Comparison of ENCODE assay signal across 10 cellular contexts in genomic region chr11:128507936-128508335, GRCh38.
DNase-seq lines count a peak whose midpoint lies in the region; ATAC-seq and TF ChIP-seq lines count a peak whose summit lies in the region.
"Had no signal": no experiment of that assay in that cellular context is flagged by ENCODE, and none has a peak within 500 bp of the region (broad histone marks: within the 10 kb centered on the region; RNA-seq: fewer than 3 reads in every experiment).

No MANE protein-coding gene starts in this region.

- ATAC-seq in GM19372 (IDR thresholded peaks at IDR 0.05; ENCODE audit: low read depth, unreplicated experiment) (peak; percentile 36), heart left ventricle (no peak), HG03521 (IDR thresholded peaks at IDR 0.05; ENCODE audit: unreplicated experiment) (no peak)

- TF ChIP-seq CTCF in heart left ventricle (IDR thresholded peaks at IDR 0.05) = no peak

- H3K4me3 ChIP-seq in heart left ventricle = peak overlapping the region in 10 of 12 donors; percentile 17 to 47 (median 37)
- peak overlapping the region in 2 of 7 experiments; percentile 13 to 21 for H3K4me3 ChIP-seq in skin epidermis

- no peaks in the 10 kb centered on the region for H3K9me3 ChIP-seq in heart left ventricle

- no peaks in the 10 kb centered on the region for H3K27me3 Mint-ChIP-seq in activated CD4-positive, alpha-beta memory T cell treated with anti-CD3 and anti-CD28 coated beads for 36 hours

- intact Hi-C loops in activated CD4-positive, alpha-beta memory T cell treated with anti-CD3 and anti-CD28 coated beads for 36 hours (cut with micrococcal nuclease) = loop anchor here (1.0 to 10.0 kb wide), 5 partner anchors 15 to 473 kb away; no protein-coding TSS in a partner anchor
- intact Hi-C loops in heart left ventricle (cut with DNase I) = loop anchor here in 2 of 10 donors (10.0 kb wide), 1 partner anchor 213 kb away; no protein-coding TSS in a partner anchor

- no peak for TF ChIP-seq POLR2A in heart left ventricle (IDR thresholded peaks at IDR 0.05)

- peak overlapping the region; percentile 96 for H3K27ac Mint-ChIP-seq in activated CD4-positive, alpha-beta memory T cell treated with anti-CD3 and anti-CD28 coated beads for 36 hours
- H3K27ac Mint-ChIP-seq: endodermal cell had no signal

- H3K27me3 ChIP-seq in heart left ventricle = no peaks in the 10 kb centered on the region

- H3K27ac ChIP-seq in heart left ventricle = peak overlapping the region; percentile 60 to 96 (median 80)
- peak overlapping the region in 17 of 21 experiments; percentile 47 to 83 (median 73) for H3K27ac ChIP-seq in skin epidermis

- peaks cover 16 to 100% (median 100%) of the 10 kb centered on the region in 12 donors for H3K4me1 ChIP-seq in heart left ventricle

- peaks cover 85% of the 10 kb centered on the region for H3K36me3 Mint-ChIP-seq in activated CD4-positive, alpha-beta memory T cell treated with anti-CD3 and anti-CD28 coated beads for 36 hours

- H3K36me3 ChIP-seq in heart left ventricle = peaks cover 0 to 18% (median 9%) of the 10 kb centered on the region in 9 donors

- H3K9me3 Mint-ChIP-seq in activated CD4-positive, alpha-beta memory T cell treated with anti-CD3 and anti-CD28 coated beads for 36 hours = no peaks in the 10 kb centered on the region
- H3K9me3 Mint-ChIP-seq: endodermal cell had no signal

- H3K4me1 Mint-ChIP-seq in activated CD4-positive, alpha-beta memory T cell treated with anti-CD3 and anti-CD28 coated beads for 36 hours (ENCODE audit: low read depth) = peaks cover 90% of the 10 kb centered on the region

- 11 to 24% (median 22%) methylated on average over 6 of the region's 6 CpGs for WGBS in heart left ventricle, 4 donors

- H3K4me3 Mint-ChIP-seq in activated CD4-positive, alpha-beta memory T cell treated with anti-CD3 and anti-CD28 coated beads for 36 hours = peak overlapping the region; percentile 77
- H3K4me3 Mint-ChIP-seq: endodermal cell had no signal

- POLR2A ChIA-PET in activated CD4-positive, alpha-beta memory T cell treated with anti-CD3 and anti-CD28 coated beads for 36 hours (lab: Charles Lee) = interaction anchor here (1.2 to 22.3 kb wide), 12 partner anchors 3 to 218 kb away, joined by 3 to 600 read pairs (median 12); no protein-coding TSS in a partner anchor

- CTCF ChIA-PET in activated CD4-positive, alpha-beta memory T cell treated with anti-CD3 and anti-CD28 coated beads for 36 hours (lab: Charles Lee) = interaction anchor here (0.6 to 20.7 kb wide), 10 partner anchors 11 to 323 kb away, joined by 3 to 264 read pairs (median 5); no protein-coding TSS in a partner anchor

- DNase-seq in activated CD4-positive, alpha-beta memory T cell treated with anti-CD3 and anti-CD28 coated beads for 36 hours = no peak
- DNase-seq in heart left ventricle (no peak), NCI-H1092 (lab: John Stamatoyannopoulos, UW) (no peak), HCEC 1CT (no peak)
- DNase-seq in stimulated activated CD4-positive, alpha-beta T cell treated with anti-CD3 and anti-CD28 coated beads, Interleukin-2, amount 100 ng/mL, for 24 hours = no peak
- DNase-seq: endodermal cell; stimulated activated CD8-positive, alpha-beta memory T cell treated with anti-CD3 and anti-CD28 coated beads, Interleukin-4, amount 100 ng/mL, for 48 hours had no signal
